Comparison of ENCODE assay signal across 8 cellular contexts in genomic region chr3:69200384-69201068, GRCh38.
DNase-seq lines count a peak whose midpoint lies in the region; ATAC-seq and TF ChIP-seq lines count a peak whose summit lies in the region.

No MANE protein-coding gene starts in this region.

- TF ChIP-seq CTCF in PC-3 (conservative IDR thresholded peaks at IDR 0.05; ENCODE audit: low read depth, low read length) (no peak), MCF 10A (IDR thresholded peaks at IDR 0.05; ENCODE audit: unreplicated experiment) (no peak)

- DNase-seq in Daoy (ENCODE audit: low read depth), result peak; percentile 29
- DNase-seq in PC-3, result peak; percentile 83
- peak; percentile 92 for DNase-seq in MCF 10A (ENCODE audit: unreplicated experiment)
- peak; percentile 73 to 78 for DNase-seq in left colon
- peak in 2 of 3 experiments; percentile 29 to 56 for DNase-seq in stimulated activated CD4-positive, alpha-beta T cell treated with anti-CD3 and anti-CD28 coated beads, TNF-alpha, amount 100 ng/mL, for 24 hours (ENCODE audit: low read depth in 3 of 3)
- no peak for DNase-seq in NCI-H128 (lab: John Stamatoyannopoulos, UW; ENCODE audit: unreplicated experiment)
- no peak for DNase-seq in activated gamma-delta T cell (lab: John Stamatoyannopoulos, UW)

- H3K27ac ChIP-seq in PC-3 (ENCODE audit: low read length), result peak overlapping the region; percentile 97

- ATAC-seq in PC-3 (peak; percentile 68), left colon (peak; percentile 80), HG03025 (IDR thresholded peaks at IDR 0.05; ENCODE audit: low FRiP score, unreplicated experiment) (no peak)

- no peaks in the 10 kb centered on the region for H3K27me3 ChIP-seq in PC-3 (ENCODE audit: low read length)

- intact Hi-C loops in PC-3 (cut with micrococcal nuclease), result loop anchor here (1.0 to 5.0 kb wide), 3 partner anchors 19 to 107 kb away; no protein-coding TSS in a partner anchor
- intact Hi-C loops in MCF 10A (cut with micrococcal nuclease), result loop anchor here (1.0 to 5.0 kb wide), 2 partner anchors 106 to 118 kb away; partner anchors contain the start of genes ARL6IP5 and UBA3
- intact Hi-C loops in left colon (cut with DNase I, micrococcal nuclease), result no loop called here

- CTCF ChIA-PET in PC-3 (lab: Charles Lee) (interaction anchor here (0.5 kb wide), 1 partner anchor 186 kb away, joined by 3 read pairs; no protein-coding TSS in a partner anchor), MCF 10A (lab: Yijun Ruan, JAX) (interaction anchor here (0.6 to 3.7 kb wide), 10 partner anchors 9 to 484 kb away, joined by 3 to 25 read pairs (median 4); no protein-coding TSS in a partner anchor)

- H3K79me2 ChIP-seq in PC-3 (ENCODE audit: low read length), result peaks cover 6% of the 10 kb centered on the region; the same call in 1 of the 2 replicates

- no peaks in the 10 kb centered on the region for H4K20me1 ChIP-seq in PC-3 (ENCODE audit: low read length)

- BruUV-seq in PC-3 (replicated peaks; lab: Mats Ljungman, UMichigan) (TSS peak; percentile 32), MCF 10A (replicated peaks; lab: Mats Ljungman, UMichigan) (TSS peak; percentile 59)

- H3K4me1 Mint-ChIP-seq in MCF 10A (ENCODE audit: insufficient read depth, unreplicated experiment), result peaks cover 24% of the 10 kb centered on the region

- no peaks in the 10 kb centered on the region for H3K9me2 ChIP-seq in PC-3 (replicated peaks; ENCODE audit: low read length)

- POLR2A ChIA-PET in PC-3 (lab: Charles Lee; ENCODE audit: unreplicated experiment), result interaction anchor here (0.6 kb wide), 1 partner anchor 107 kb away, joined by 6 read pairs; no protein-coding TSS in a partner anchor
- POLR2A ChIA-PET in MCF 10A (lab: Yijun Ruan, JAX), result interaction anchor here (0.6 to 6.9 kb wide), 27 partner anchors 10 to 539 kb away, joined by 3 to 47 read pairs (median 5); partner anchors contain the start of genes ARL6IP5 and MITF

- peak overlapping the region; percentile 92 for H3K4me2 ChIP-seq in PC-3 (ENCODE audit: low read length)

- peaks cover 28% of the 10 kb centered on the region for H3K36me3 Mint-ChIP-seq in MCF 10A (ENCODE audit: insufficient read depth, unreplicated experiment)

- H2AFZ ChIP-seq in PC-3 (ENCODE audit: low read length), result peak overlapping the region; percentile 74

- H3K9ac ChIP-seq in PC-3 (ENCODE audit: low read length), result peak overlapping the region; percentile 91

- H3F3A ChIP-seq in PC-3 (ENCODE audit: low read length, unreplicated experiment), result no peaks in the 10 kb centered on the region

- H3K36me3 ChIP-seq in PC-3 (ENCODE audit: low read depth, low read length), result no peaks in the 10 kb centered on the region

- peaks cover 27% of the 10 kb centered on the region for H3K4me1 ChIP-seq in PC-3 (ENCODE audit: insufficient read depth, low read length)

- no peaks in the 10 kb centered on the region for H3K9me3 ChIP-seq in PC-3 (ENCODE audit: low read length)

- H3K4me3 ChIP-seq in PC-3 (ENCODE audit: low read length), result peak overlapping the region; percentile 89

- H3K4me3 Mint-ChIP-seq in MCF 10A (ENCODE audit: unreplicated experiment), result peak overlapping the region; percentile 75

- H3K9me3 Mint-ChIP-seq in MCF 10A (ENCODE audit: unreplicated experiment), result no peaks in the 10 kb centered on the region

- H3K27me3 Mint-ChIP-seq in MCF 10A (ENCODE audit: insufficient read depth, unreplicated experiment), result no peaks in the 10 kb centered on the region

- H3K27ac Mint-ChIP-seq in MCF 10A (ENCODE audit: low read depth, unreplicated experiment), result peak overlapping the region; percentile 93

Comparison
In these comparisons a context has a peak if more than half of its experiments do, and no peak if none do; other contexts are left out.
1. DNase-seq: peak in Daoy (single experiment), PC-3 (single experiment), MCF 10A (single experiment), left colon (2 of 2) and stimulated activated CD4-positive, alpha-beta T cell treated with anti-CD3 and anti-CD28 coated beads, TNF-alpha, amount 100 ng/mL, for 24 hours (2 of 3); none in NCI-H128 (single experiment) and activated gamma-delta T cell (single experiment).
2. intact Hi-C loops: an anchor here in PC-3 (1.0 to 5.0 kb wide) and MCF 10A (1.0 to 5.0 kb wide); none called in left colon.